ENCODE assay signal across 16 cellular contexts in the genomic region with DNA sequence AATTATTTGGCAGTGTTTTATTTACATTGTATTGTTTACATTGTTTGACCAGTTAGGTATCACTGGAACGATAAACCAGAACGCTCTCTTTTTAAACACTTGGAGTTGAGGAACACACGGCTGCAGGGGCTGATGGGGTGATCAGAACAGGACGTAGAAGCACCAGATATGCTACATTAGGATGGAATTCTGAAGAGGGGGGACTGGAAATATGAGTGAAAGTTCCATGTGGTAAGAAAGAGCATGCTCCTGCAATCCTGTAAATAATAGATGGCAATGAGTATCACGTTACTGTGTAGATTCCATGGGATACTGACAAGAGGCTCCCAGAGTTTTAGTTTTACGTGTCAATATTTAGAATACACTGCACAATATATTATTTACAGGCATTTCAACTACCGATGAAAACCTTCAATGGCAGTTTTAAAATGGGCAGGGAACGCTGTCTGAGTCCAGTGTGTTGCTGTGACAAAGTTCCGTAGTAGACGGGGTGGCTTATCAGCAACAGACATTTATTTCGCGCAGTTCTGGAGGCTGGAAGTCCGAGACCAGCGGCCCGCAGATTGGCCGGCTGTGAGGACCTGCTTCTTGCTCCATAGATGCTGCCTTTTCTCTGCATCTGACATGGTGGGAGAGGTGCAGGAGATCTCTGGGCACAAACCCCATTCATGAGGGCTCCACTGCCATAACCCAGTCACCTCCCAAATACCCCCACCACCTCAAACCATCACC. TPM values are rescaled to one million over a fixed set of nuclear protein-coding genes. Genes with fewer than 3 reads are reported as not detected.
DNase-seq lines count a peak whose midpoint lies in the region; ATAC-seq and TF ChIP-seq lines count a peak whose summit lies in the region.
"Had no signal": no experiment of that assay in that cellular context is flagged by ENCODE, and none has a peak within 500 bp of the region (broad histone marks: within the 10 kb centered on the region; RNA-seq: fewer than 3 reads in every experiment).

No MANE protein-coding gene starts in this region.

- H3K9me3 ChIP-seq in hepatocyte (ENCODE audit: low read depth) (no peaks in the 10 kb centered on the region), vagina (no peaks in the 10 kb centered on the region)
- H3K9me3 ChIP-seq: BE2C, colonic mucosa, esophagus squamous epithelium, transverse colon had no signal

- H2AFZ ChIP-seq in hepatocyte, result no peak overlapping the region

- peak; percentile 11 for DNase-seq in left cardiac atrium
- no peak for DNase-seq in Right ventricle myocardium inferior (ENCODE audit: missing footprints)
- DNase-seq in hepatocyte (ENCODE audit: low spot score), result peak; percentile 2
- no peak for DNase-seq in vagina (ENCODE audit: extremely low spot score in 2 of 2)
- DNase-seq in NCI-H82 (lab: John Stamatoyannopoulos, UW), result no peak
- no peak for DNase-seq in stimulated activated CD4-positive, alpha-beta T cell treated with anti-CD3 and anti-CD28 coated beads, Interleukin-2, amount 100 ng/mL, for 48 hours
- DNase-seq: BE2C, colonic mucosa, esophagus squamous epithelium, hypothalamus, MV-4-11, nucleus accumbens, transverse colon had no signal

- no peak overlapping the region for H3K4me2 ChIP-seq in hepatocyte

- H3K4me1 ChIP-seq in hepatocyte (ENCODE audit: insufficient read depth), result peaks cover 17% of the 10 kb centered on the region
- H3K4me1 ChIP-seq in vagina, result peaks cover 30% of the 10 kb centered on the region

- no peak overlapping the region for H3K4me3 ChIP-seq in hepatocyte
- H3K4me3 ChIP-seq in vagina, result no peak overlapping the region
- H3K4me3 ChIP-seq: colonic mucosa, esophagus squamous epithelium, lung, transverse colon had no signal

- H3K27ac ChIP-seq in VCaP (0 out of 2 replicates have a peak overlapping the region, but pooled peaks have one; percentile 15), hepatocyte (no peak overlapping the region), vagina (peak overlapping the region; percentile 91)
- H3K27ac ChIP-seq: colonic mucosa had no signal

- peaks cover 20% of the 10 kb centered on the region for H3K79me2 ChIP-seq in hepatocyte

- no peak for TF ChIP-seq POLR2A in vagina (IDR thresholded peaks at IDR 0.05)

- no peak for ATAC-seq in left cardiac atrium
- ATAC-seq in Right ventricle myocardium inferior, result no peak
- ATAC-seq in HG03457 (IDR thresholded peaks at IDR 0.05; ENCODE audit: unreplicated experiment), result no peak

- H3K27me3 ChIP-seq in hepatocyte (no peaks in the 10 kb centered on the region), vagina (no peaks in the 10 kb centered on the region)
- H3K27me3 ChIP-seq: BE2C, colonic mucosa, esophagus squamous epithelium, transverse colon had no signal

- 71% methylated on average over 16 of the region's 16 CpGs for WGBS in hepatocyte (ENCODE audit: low lambda C conversion rate, missing lambda C conversion rate)

- TF ChIP-seq CTCF in VCaP (conservative IDR thresholded peaks at IDR 0.05) (no peak), hepatocyte (IDR thresholded peaks at IDR 0.05; ENCODE audit: poor library complexity) (no peak), vagina (IDR thresholded peaks at IDR 0.05) (no peak)

- intact Hi-C loops in left cardiac atrium (cut with DNase I), result loop anchor here in 1 of 2 donors (5.0 kb wide), 1 partner anchor 37 kb away; no protein-coding TSS in a partner anchor
- intact Hi-C loops in Right ventricle myocardium inferior (cut with DNase I), result loop anchor here (5.0 kb wide), 1 partner anchor 42 kb away; a partner anchor contains a TSS
- intact Hi-C loops in vagina (cut with DNase I), result no loop called here

- no peaks in the 10 kb centered on the region for H4K20me1 ChIP-seq in hepatocyte (ENCODE audit: insufficient read depth, poor library complexity, severe bottlenecking)

- H3K9me2 ChIP-seq in hepatocyte (replicated peaks; ENCODE audit: insufficient read depth), result no peaks in the 10 kb centered on the region

- H3K36me3 ChIP-seq in hepatocyte (replicated peaks; ENCODE audit: insufficient read depth, low read depth), result no peaks in the 10 kb centered on the region
- H3K36me3 ChIP-seq in vagina, result no peaks in the 10 kb centered on the region
- H3K36me3 ChIP-seq: BE2C, colonic mucosa, esophagus squamous epithelium, transverse colon had no signal

RNA-seq across cellular contexts. Expression of a gene that starts 43.1 kb away (rescaled TPM):
- total RNA-seq in left cardiac atrium, result 10 to 100 TPM; 10.2 to 23.4 TPM
- total RNA-seq in Right ventricle myocardium inferior, result 15.0 TPM
- 15.4 and 15.6 TPM in 2 replicates for total RNA-seq in hepatocyte
- 16.5 and 21.4 TPM in 2 replicates for polyA plus RNA-seq in hepatocyte
- total RNA-seq in vagina, result 8.3 TPM

Comparison
In these comparisons a context has a peak if more than half of its experiments do, and no peak if none do; other contexts are left out.
1. DNase-seq: peak in left cardiac atrium (single experiment) and hepatocyte (single experiment); none in Right ventricle myocardium inferior (single experiment), vagina (0 of 2), NCI-H82 (single experiment) and stimulated activated CD4-positive, alpha-beta T cell treated with anti-CD3 and anti-CD28 coated beads, Interleukin-2, amount 100 ng/mL, for 48 hours (0 of 2).